Comparison of ENCODE assay signal across 1 cellular context in genomic region chr2:207149253-207150213, GRCh38.
TF ChIP-seq lines count a peak whose summit lies in the region.

No MANE protein-coding gene starts in this region.

TF ChIP-seq in HEK293, 187 proteins besides CTCF, POLR2A, EP300 and RAD21 (continued from another document):
- TF ChIP-seq ZSCAN5A (tag by site-specific recombination; IDR thresholded peaks at IDR 0.05) = no peak
